ENCODE assay signal across 9 cellular contexts in the genomic region with DNA sequence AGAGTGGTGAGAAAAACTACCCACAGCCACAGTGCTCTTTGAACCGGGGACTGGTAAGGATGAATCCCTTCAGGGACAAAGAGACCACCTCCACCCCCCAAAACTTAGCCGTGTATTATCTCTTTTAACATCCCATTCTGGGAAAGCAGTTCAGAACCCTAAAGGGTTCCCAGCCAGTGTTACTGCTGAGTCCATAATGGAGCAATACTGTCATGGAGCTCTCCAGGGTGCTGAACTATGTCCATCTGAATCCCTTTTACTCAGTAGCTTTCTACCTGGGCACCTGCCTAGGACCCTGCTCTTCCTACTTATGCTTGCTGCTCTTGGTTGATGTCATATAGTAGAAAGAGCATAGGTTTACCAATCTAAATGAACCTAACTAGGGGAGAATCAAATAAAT. TPM values are rescaled to one million over a fixed set of nuclear protein-coding genes. Genes with fewer than 3 reads are reported as not detected.
DNase-seq lines count a peak whose midpoint lies in the region; ATAC-seq lines count a peak whose summit lies in the region.
"Had no signal": no experiment of that assay in that cellular context is flagged by ENCODE, and none has a peak within 500 bp of the region (broad histone marks: within the 10 kb centered on the region; RNA-seq: fewer than 3 reads in every experiment).

No MANE protein-coding gene starts in this region.

- peaks cover 3% of the 10 kb centered on the region for H3K9me3 Mint-ChIP-seq in activated naive CD8-positive, alpha-beta T cell treated with anti-CD3 and anti-CD28 coated beads, Interleukin-2, amount 10 ng/mL, durations not matched to agents 7 days and 5 days

- no peaks in the 10 kb centered on the region for H3K4me1 Mint-ChIP-seq in activated naive CD8-positive, alpha-beta T cell treated with anti-CD3 and anti-CD28 coated beads, Interleukin-2, amount 10 ng/mL, durations not matched to agents 7 days and 5 days
- H3K4me1 Mint-ChIP-seq: brain had no signal

- no peak overlapping the region for H3K4me3 Mint-ChIP-seq in activated naive CD8-positive, alpha-beta T cell treated with anti-CD3 and anti-CD28 coated beads, Interleukin-2, amount 10 ng/mL, durations not matched to agents 7 days and 5 days

- POLR2A ChIA-PET in activated naive CD8-positive, alpha-beta T cell treated with anti-CD3 and anti-CD28 coated beads, Interleukin-2, amount 10 ng/mL, durations not matched to agents 7 days and 5 days (lab: Charles Lee) = no interaction called here

- peaks cover 2% of the 10 kb centered on the region for H3K27me3 Mint-ChIP-seq in activated naive CD8-positive, alpha-beta T cell treated with anti-CD3 and anti-CD28 coated beads, Interleukin-2, amount 10 ng/mL, durations not matched to agents 7 days and 5 days

- peak; percentile 30 for DNase-seq in CD1c-positive myeloid dendritic cell (ENCODE audit: extremely low spot score)
- peak; percentile 51 for DNase-seq in Jurkat, Clone E6-1 (ENCODE audit: low read depth, low spot score)
- peak; percentile 31 for DNase-seq in activated naive CD8-positive, alpha-beta T cell treated with anti-CD3 and anti-CD28 coated beads, Interleukin-2, amount 10 ng/mL, durations not matched to agents 7 days and 5 days
- peak; percentile 91 for DNase-seq in left kidney (ENCODE audit: low read depth, low spot score)
- no peak for DNase-seq in anterior cingulate cortex (lab: John Stamatoyannopoulos, UW)

- ATAC-seq in activated naive CD8-positive, alpha-beta T cell treated with anti-CD3 and anti-CD28 coated beads, Interleukin-2, amount 10 ng/mL, durations not matched to agents 7 days and 5 days (ENCODE audit: low read depth) = no peak
- ATAC-seq in HG03439 (IDR thresholded peaks at IDR 0.05; ENCODE audit: unreplicated experiment) (no peak), HG03521 (IDR thresholded peaks at IDR 0.05; ENCODE audit: unreplicated experiment) (no peak), HG03045 (IDR thresholded peaks at IDR 0.05; ENCODE audit: unreplicated experiment) (no peak)

- H3K27ac Mint-ChIP-seq in activated naive CD8-positive, alpha-beta T cell treated with anti-CD3 and anti-CD28 coated beads, Interleukin-2, amount 10 ng/mL, durations not matched to agents 7 days and 5 days = no peak overlapping the region

- H3K36me3 Mint-ChIP-seq in activated naive CD8-positive, alpha-beta T cell treated with anti-CD3 and anti-CD28 coated beads, Interleukin-2, amount 10 ng/mL, durations not matched to agents 7 days and 5 days = no peaks in the 10 kb centered on the region
- H3K36me3 Mint-ChIP-seq: brain had no signal

- no peak overlapping the region for H3K4me3 ChIP-seq in Jurkat, Clone E6-1 (ENCODE audit: low read length)

RNA-seq across cellular contexts. Expression of gene SAYSD1, which starts 22.2 kb away (rescaled TPM):
- polyA plus RNA-seq in Jurkat, Clone E6-1 (2012; ENCODE audit: insufficient read depth, insufficient read length) = 17.9 TPM
- 10 to 100 TPM; 13.4 to 14.2 TPM for total RNA-seq in activated naive CD8-positive, alpha-beta T cell treated with anti-CD3 and anti-CD28 coated beads, Interleukin-2, amount 10 ng/mL, durations not matched to agents 7 days and 5 days

Comparison
In these comparisons a context has a peak if more than half of its experiments do, and no peak if none do; other contexts are left out.
1. DNase-seq: peak in CD1c-positive myeloid dendritic cell (single experiment), Jurkat, Clone E6-1 (single experiment), activated naive CD8-positive, alpha-beta T cell treated with anti-CD3 and anti-CD28 coated beads, Interleukin-2, amount 10 ng/mL, durations not matched to agents 7 days and 5 days (single experiment) and left kidney (single experiment); none in anterior cingulate cortex (0 of 58).